14 cellular contexts compared by ENCODE assay signal in genomic region chr9:101176384-101176783, GRCh38.
DNase-seq lines count a peak whose midpoint lies in the region; ATAC-seq and TF ChIP-seq lines count a peak whose summit lies in the region.
"Had no signal": no experiment of that assay in that cellular context is flagged by ENCODE, and none has a peak within 500 bp of the region (broad histone marks: within the 10 kb centered on the region; RNA-seq: fewer than 3 reads in every experiment).

No MANE protein-coding gene starts in this region.

- H3K4me2 ChIP-seq in mammary epithelial cell (ENCODE audit: insufficient read depth, low read depth, low read length), result no peak overlapping the region

- WGBS in mammary epithelial cell (ENCODE audit: low coverage, missing lambda C conversion rate), result 68% methylated on average over 5 of the region's 5 CpGs

- no peaks in the 10 kb centered on the region for H3K4me1 ChIP-seq in mammary epithelial cell (ENCODE audit: insufficient read depth, low read length)
- no peaks in the 10 kb centered on the region for H3K4me1 ChIP-seq in uterus

- BruUV-seq in mammary epithelial cell (replicated peaks; lab: Mats Ljungman, UMichigan), result no TSS peak

- H3K9ac ChIP-seq in mammary epithelial cell (ENCODE audit: insufficient read depth, low read length), result no peak overlapping the region

- DNase-seq in AG10803 (ENCODE audit: low read depth) (no peak), KBM-7 (peak; percentile 14), mammary epithelial cell (no peak), HuH-7.5 (ENCODE audit: low spot score) (no peak), caudate nucleus (lab: John Stamatoyannopoulos, UW) (no peak), uterus (no peak)
- DNase-seq: activated CD4-positive, alpha-beta memory T cell treated with anti-CD3 and anti-CD28 coated beads for 36 hours; activated gamma-delta T cell treated with Interleukin-2 at 50 U/mL for 16 hours; effector CD4-positive, alpha-beta T cell; foreskin fibroblast; NCI-H1048; stimulated activated CD4-positive, alpha-beta T cell treated with anti-CD3 and anti-CD28 coated beads, Interleukin-1b, Interleukin-23, amount 100 ng/mL, for 48 hours had no signal

- H3K27ac ChIP-seq in mammary epithelial cell (ENCODE audit: insufficient read depth, low read depth, low read length) (no peak overlapping the region), caudate nucleus (ENCODE audit: low read depth, low read length) (no peak overlapping the region), uterus (no peak overlapping the region)

- ATAC-seq in GM18502 (IDR thresholded peaks at IDR 0.05; ENCODE audit: poor library complexity, unreplicated experiment), result peak; percentile 58
- ATAC-seq in HG03565 (IDR thresholded peaks at IDR 0.05; ENCODE audit: unreplicated experiment), result no peak

- no peaks in the 10 kb centered on the region for H3K79me2 ChIP-seq in mammary epithelial cell (ENCODE audit: insufficient read depth, low read length)

- CTCF ChIA-PET in mammary epithelial cell (lab: Charles Lee; ENCODE audit: low non-redundant PET), result no interaction called here

- dilution Hi-C loops in mammary epithelial cell (cut with HindIII; ENCODE audit: low sequenced_read_pairs), result no loop called here

- TF ChIP-seq CTCF in AG10803 (conservative IDR thresholded peaks at IDR 0.05; ENCODE audit: low read length) (0 out of 2 replicates have a peak, but pooled peaks have one; percentile 11), mammary epithelial cell (conservative IDR thresholded peaks at IDR 0.05 in 1 of 2, IDR thresholded peaks at IDR 0.05 in 1 of 2; ENCODE audit: extremely low read depth in 1 of 2, insufficient read depth in 1 of 2, low read depth in 1 of 2, low read length in 2 of 2) (peak; percentile 6 to 19), uterus (IDR thresholded peaks at IDR 0.05) (no peak)

- H3K27me3 ChIP-seq in mammary epithelial cell (ENCODE audit: insufficient read depth, low read length) (no peaks in the 10 kb centered on the region), uterus (no peaks in the 10 kb centered on the region)

- H3K36me3 ChIP-seq in mammary epithelial cell (ENCODE audit: insufficient read depth, low read length) (no peaks in the 10 kb centered on the region), uterus (no peaks in the 10 kb centered on the region)

- no peaks in the 10 kb centered on the region for H4K20me1 ChIP-seq in mammary epithelial cell (ENCODE audit: insufficient read depth, low read length)

- in situ Hi-C loops in KBM-7 (cut with MboI; ENCODE audit: low pct_unique_long_range_greater_than_20kb, low sequenced_read_pairs) (no loop called here), mammary epithelial cell (cut with MboI; ENCODE audit: low sequenced_read_pairs in 2 of 2) (no loop called here)

- no peak overlapping the region for H2AFZ ChIP-seq in mammary epithelial cell (ENCODE audit: low read depth, low read length)

- no peaks in the 10 kb centered on the region for H3K9me3 ChIP-seq in mammary epithelial cell (replicated peaks; ENCODE audit: insufficient read depth, low read length)
- H3K9me3 ChIP-seq in uterus, result no peaks in the 10 kb centered on the region

- H3K4me3 ChIP-seq in AG10803 (ENCODE audit: low read length), result no peak overlapping the region
- H3K4me3 ChIP-seq in mammary epithelial cell (replicated peaks in 1 of 3; ENCODE audit: insufficient read depth in 1 of 3, low read depth in 2 of 3, low read length in 3 of 3), result no peak overlapping the region
- H3K4me3 ChIP-seq in uterus, result no peak overlapping the region

- intact Hi-C loops in mammary epithelial cell (cut with micrococcal nuclease) (no loop called here), uterus (cut with DNase I; ENCODE audit: low total_unique reads) (no loop called here)

- TF ChIP-seq POLR2A in uterus (IDR thresholded peaks at IDR 0.05), result no peak

Comparison
In these comparisons a context has a peak if more than half of its experiments do, and no peak if none do; other contexts are left out.
1. CTCF ChIP-seq: peak in AG10803 (single experiment) and mammary epithelial cell (2 of 2); none in uterus (0 of 4).